8 cellular contexts compared by ENCODE assay signal in the genomic region with DNA sequence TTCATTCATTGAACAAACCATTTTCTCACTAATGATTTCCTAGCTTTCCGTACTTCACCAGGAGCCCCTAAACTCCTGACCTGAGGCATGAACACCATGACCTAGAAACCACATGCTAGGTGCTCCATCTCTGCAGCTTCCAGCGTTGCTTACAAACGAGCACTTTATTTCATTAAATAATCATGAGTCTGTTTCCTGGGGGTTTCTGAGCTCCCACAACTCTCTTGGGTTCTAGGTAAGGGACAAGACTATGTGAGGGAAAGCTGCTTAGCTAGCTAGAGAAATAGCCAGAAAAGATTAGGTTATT. TPM values are rescaled to one million over a fixed set of nuclear protein-coding genes. Genes with fewer than 3 reads are reported as not detected.
DNase-seq lines count a peak whose midpoint lies in the region; ATAC-seq and TF ChIP-seq lines count a peak whose summit lies in the region.

No MANE protein-coding gene starts in this region.

- no peak overlapping the region for H3K23ac ChIP-seq in trophoblast cell (ENCODE audit: low read length)

- no peak overlapping the region for H2AK5ac ChIP-seq in trophoblast cell (ENCODE audit: low read length)

- WGBS in esophagus, 2 donors, result 7 to 21% methylated on average over 3 of the region's 3 CpGs
- no CpG with 5 or more reads among the region's 3 CpGs for WGBS in trophoblast cell (ENCODE audit: extremely low coverage, insufficient coverage, insufficient read length)

- no peaks in the 10 kb centered on the region for H3K27me3 ChIP-seq in DOHH2 (ENCODE audit: control insufficient read depth, low read length)
- H3K27me3 ChIP-seq in Peyer's patch, result no peaks in the 10 kb centered on the region
- no peaks in the 10 kb centered on the region for H3K27me3 ChIP-seq in esophagus (ENCODE audit: control insufficient read depth in 1 of 2, insufficient read depth in 2 of 2, low read length in 2 of 2)
- no peaks in the 10 kb centered on the region for H3K27me3 ChIP-seq in trophoblast cell (ENCODE audit: insufficient read depth, low read length)

- H3K9me2 ChIP-seq in DOHH2 (replicated peaks; ENCODE audit: control insufficient read depth, low read length), result no peaks in the 10 kb centered on the region

- no peak overlapping the region for H4K91ac ChIP-seq in trophoblast cell (ENCODE audit: low read depth, low read length)

- peak overlapping the region; percentile 87 for H3K27ac ChIP-seq in DOHH2 (ENCODE audit: low read depth, low read length)
- peak overlapping the region in 2 of 4 donors; percentile 94 to 98 for H3K27ac ChIP-seq in Peyer's patch
- no peak overlapping the region for H3K27ac ChIP-seq in esophagus (ENCODE audit: low read depth in 2 of 2, low read length in 1 of 2)
- no peak overlapping the region for H3K27ac ChIP-seq in trophoblast cell (ENCODE audit: low read depth, low read length)

- peak overlapping the region; percentile 88 for H3K4ac ChIP-seq in trophoblast cell (ENCODE audit: low read depth, low read length)

- H3K4me1 ChIP-seq in DOHH2 (ENCODE audit: control insufficient read depth, low read length) (peaks cover 52% of the 10 kb centered on the region), Peyer's patch (peaks cover 0 to 41% (median 13%) of the 10 kb centered on the region in 4 donors), esophagus (ENCODE audit: control insufficient read depth in 2 of 2, insufficient read depth in 2 of 2, low read length in 1 of 2) (no peaks in the 10 kb centered on the region), trophoblast cell (ENCODE audit: control insufficient read depth in 1 of 2, insufficient read depth in 2 of 2, low read length in 2 of 2) (peaks cover 2 to 10% of the 10 kb centered on the region in 2 experiments)

- H3K36me3 ChIP-seq in DOHH2 (ENCODE audit: control insufficient read depth, low read length) (peaks cover 49% of the 10 kb centered on the region), Peyer's patch (no peaks in the 10 kb centered on the region), esophagus (ENCODE audit: control insufficient read depth in 2 of 2, insufficient read depth in 2 of 2, low read length in 1 of 2) (no peaks in the 10 kb centered on the region), trophoblast cell (ENCODE audit: control insufficient read depth in 1 of 2, insufficient read depth in 2 of 2, low read length in 2 of 2) (no peaks in the 10 kb centered on the region)

- H3K4me3 ChIP-seq in DOHH2 (ENCODE audit: low read length) (peak overlapping the region; percentile 86), Peyer's patch (peak overlapping the region; percentile 85 to 99 (median 92)), esophagus (ENCODE audit: low read depth in 1 of 2, low read length in 2 of 2) (peak overlapping the region; percentile 89 to 93), trophoblast cell (ENCODE audit: low read depth, low read length) (no peak overlapping the region)

- H3K9me3 ChIP-seq in DOHH2 (ENCODE audit: control insufficient read depth, insufficient read depth, low read length) (no peaks in the 10 kb centered on the region), Peyer's patch (no peaks in the 10 kb centered on the region), esophagus (ENCODE audit: control insufficient read depth in 2 of 2, insufficient read depth in 1 of 2, low read depth in 1 of 2, low read length in 1 of 2) (no peaks in the 10 kb centered on the region), trophoblast cell (ENCODE audit: insufficient read depth, low read depth, low read length) (no peaks in the 10 kb centered on the region)

- no peak for TF ChIP-seq POLR2A in Peyer's patch (IDR thresholded peaks at IDR 0.05)

- no peak overlapping the region for H2AFZ ChIP-seq in trophoblast cell (ENCODE audit: insufficient read depth, low read length, poor library complexity)

- H4K12ac ChIP-seq in trophoblast cell (ENCODE audit: low read depth, low read length), result no peak overlapping the region

- H3K14ac ChIP-seq in trophoblast cell (ENCODE audit: low read length), result no peak overlapping the region

- peaks cover 26% of the 10 kb centered on the region for H3F3A ChIP-seq in DOHH2 (ENCODE audit: control insufficient read depth, insufficient read depth)

- peaks cover 75% of the 10 kb centered on the region for H3K79me2 ChIP-seq in DOHH2 (ENCODE audit: control insufficient read depth, low read length)
- peaks cover 12% of the 10 kb centered on the region for H3K79me2 ChIP-seq in trophoblast cell (ENCODE audit: control insufficient read depth, insufficient read depth, low read length, poor library complexity)

- H4K20me1 ChIP-seq in DOHH2 (ENCODE audit: control insufficient read depth, insufficient read depth, low read depth, low read length), result peaks cover 16% of the 10 kb centered on the region; the same call in 1 of the 2 replicates

- H3K79me1 ChIP-seq in trophoblast cell (ENCODE audit: low read length), result peaks cover 8% of the 10 kb centered on the region

- H2BK120ac ChIP-seq in trophoblast cell (ENCODE audit: insufficient read depth, low read length, poor library complexity), result no peak overlapping the region

- TF ChIP-seq CTCF in DOHH2 (IDR thresholded peaks at IDR 0.05; ENCODE audit: low read depth, low read length, poor library complexity, severe bottlenecking) (no peak), Peyer's patch (IDR thresholded peaks at IDR 0.05) (peak in 1 of 6 experiments; percentile 1)

- no peak overlapping the region for H2BK5ac ChIP-seq in trophoblast cell (ENCODE audit: low read depth, low read length, poor library complexity)

- H3K4me2 ChIP-seq in DOHH2 (ENCODE audit: low read length) (peak overlapping the region; percentile 71), trophoblast cell (ENCODE audit: low read length) (peak overlapping the region; percentile 78)

- H4K8ac ChIP-seq in trophoblast cell (ENCODE audit: low read depth, low read length), result no peak overlapping the region

- no peak overlapping the region for H2BK12ac ChIP-seq in trophoblast cell (ENCODE audit: low read length)

- DNase-seq in Peyer's patch (no peak), trophoblast cell (no peak), NCI-H1105 (lab: John Stamatoyannopoulos, UW) (no peak), GOT3 (lab: John Stamatoyannopoulos, UW) (no peak), dermis blood vessel endothelial cell (no peak)

- H3K18ac ChIP-seq in trophoblast cell (ENCODE audit: low read length), result no peak overlapping the region

- no peak for ATAC-seq in HG03432 (IDR thresholded peaks at IDR 0.05; ENCODE audit: unreplicated experiment)

- no peak overlapping the region for H3K9ac ChIP-seq in trophoblast cell (ENCODE audit: low read length)

RNA-seq across cellular contexts. Expression of a gene that starts 1.3 kb away (rescaled TPM):
- 10 to 100 TPM; 12.7 to 47.9 (median 27.7) TPM for total RNA-seq in Peyer's patch
- 10 to 100 TPM; 34.5 to 68.1 TPM for polyA plus RNA-seq in esophagus
- polyA plus RNA-seq in trophoblast cell (2013), result 36.6 and 37.5 TPM in 2 replicates
- 39.2 and 41.4 TPM in 2 replicates for total RNA-seq in dermis blood vessel endothelial cell

RNA-seq across cellular contexts. Expression of a gene that starts 31.5 kb away (rescaled TPM):
- total RNA-seq in Peyer's patch (10 to 100 TPM in 1 of 4 donors, 1 to 10 TPM in 3; 2.6 to 10.6 (median 6.8) TPM), dermis blood vessel endothelial cell (7.8 and 12.4 TPM in 2 replicates)
- polyA plus RNA-seq in esophagus, result 1 to 10 TPM; 6.3 to 7.7 TPM
- 13.2 and 14.8 TPM in 2 replicates for polyA plus RNA-seq in trophoblast cell (2013)
